Comparison of ENCODE assay signal across 1 cellular context in the genomic region with DNA sequence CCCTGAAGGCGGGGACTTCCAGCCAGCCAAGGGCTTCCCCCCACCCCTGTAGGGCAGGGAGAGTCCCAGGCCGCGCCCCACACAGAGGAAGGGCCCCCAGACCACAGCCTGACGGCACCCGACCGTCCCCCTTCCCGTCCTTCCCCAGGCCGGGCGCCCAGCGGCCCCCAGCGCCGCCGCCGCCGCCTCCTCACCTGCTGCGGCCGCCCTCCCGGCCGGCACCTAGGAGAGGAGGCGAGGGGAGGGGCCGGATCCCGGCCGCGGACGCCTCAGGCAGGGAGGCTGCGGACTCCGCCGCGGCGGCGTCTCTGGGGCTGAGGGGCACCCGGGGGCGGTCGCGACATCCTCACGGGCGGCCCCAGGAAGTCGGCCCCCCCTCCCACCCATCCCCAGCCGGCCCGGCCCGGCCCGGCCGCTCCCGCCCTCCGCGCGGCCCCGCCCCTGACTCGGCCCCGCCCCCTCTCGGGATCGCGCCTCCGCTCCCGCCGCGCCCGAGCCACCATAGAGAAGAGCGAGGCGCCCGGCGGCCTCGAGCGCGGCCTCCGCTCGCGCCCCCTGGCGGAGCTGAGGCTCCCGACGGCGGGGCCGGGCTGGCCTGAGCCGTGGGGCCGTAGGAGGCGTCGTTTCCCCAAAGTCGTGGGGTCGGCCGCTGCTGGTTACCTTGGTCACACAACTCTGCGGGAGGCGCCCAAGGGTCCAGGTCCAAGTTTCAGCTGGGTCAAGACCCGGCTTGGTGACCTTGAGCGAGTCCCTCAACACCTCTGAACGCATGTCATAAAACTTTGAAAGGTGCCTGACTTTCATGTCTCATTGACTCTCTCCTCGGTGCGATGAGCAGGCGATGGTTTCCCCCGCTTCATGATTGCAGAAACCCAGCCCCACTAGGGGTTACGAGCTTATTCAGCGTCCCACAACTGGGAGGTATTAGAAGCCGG.
TF ChIP-seq lines count a peak whose summit lies in the region.

No MANE protein-coding gene starts in this region.

TF ChIP-seq in GM12878, 131 proteins besides CTCF, POLR2A, EP300 and RAD21 (continues in another document):
- TF ChIP-seq, protein P1, sequence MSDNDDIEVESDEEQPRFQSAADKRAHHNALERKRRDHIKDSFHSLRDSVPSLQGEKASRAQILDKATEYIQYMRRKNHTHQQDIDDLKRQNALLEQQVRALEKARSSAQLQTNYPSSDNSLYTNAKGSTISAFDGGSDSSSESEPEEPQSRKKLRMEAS (IDR thresholded peaks at IDR 0.05; ENCODE audit: low read depth, low read length), result peak; percentile 68; the same call in 1 of the 2 replicates
- TF ChIP-seq DPF2 (IDR thresholded peaks at IDR 0.05), result peak; percentile 91
- peak in 1 of 2 experiments; percentile 48; a peak in 2 of 3 replicates for TF ChIP-seq EGR1 (IDR thresholded peaks at IDR 0.05; ENCODE audit: borderline replicate concordance in 1 of 2, low read depth in 2 of 2, low read length in 2 of 2)
- TF ChIP-seq, protein P2, sequence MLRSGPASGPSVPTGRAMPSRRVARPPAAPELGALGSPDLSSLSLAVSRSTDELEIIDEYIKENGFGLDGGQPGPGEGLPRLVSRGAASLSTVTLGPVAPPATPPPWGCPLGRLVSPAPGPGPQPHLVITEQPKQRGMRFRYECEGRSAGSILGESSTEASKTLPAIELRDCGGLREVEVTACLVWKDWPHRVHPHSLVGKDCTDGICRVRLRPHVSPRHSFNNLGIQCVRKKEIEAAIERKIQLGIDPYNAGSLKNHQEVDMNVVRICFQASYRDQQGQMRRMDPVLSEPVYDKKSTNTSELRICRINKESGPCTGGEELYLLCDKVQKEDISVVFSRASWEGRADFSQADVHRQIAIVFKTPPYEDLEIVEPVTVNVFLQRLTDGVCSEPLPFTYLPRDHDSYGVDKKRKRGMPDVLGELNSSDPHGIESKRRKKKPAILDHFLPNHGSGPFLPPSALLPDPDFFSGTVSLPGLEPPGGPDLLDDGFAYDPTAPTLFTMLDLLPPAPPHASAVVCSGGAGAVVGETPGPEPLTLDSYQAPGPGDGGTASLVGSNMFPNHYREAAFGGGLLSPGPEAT (IDR thresholded peaks at IDR 0.05; ENCODE audit: low read depth), result 0 out of 2 replicates have a peak, but pooled peaks have one; percentile 8
- TF ChIP-seq, protein P3, sequence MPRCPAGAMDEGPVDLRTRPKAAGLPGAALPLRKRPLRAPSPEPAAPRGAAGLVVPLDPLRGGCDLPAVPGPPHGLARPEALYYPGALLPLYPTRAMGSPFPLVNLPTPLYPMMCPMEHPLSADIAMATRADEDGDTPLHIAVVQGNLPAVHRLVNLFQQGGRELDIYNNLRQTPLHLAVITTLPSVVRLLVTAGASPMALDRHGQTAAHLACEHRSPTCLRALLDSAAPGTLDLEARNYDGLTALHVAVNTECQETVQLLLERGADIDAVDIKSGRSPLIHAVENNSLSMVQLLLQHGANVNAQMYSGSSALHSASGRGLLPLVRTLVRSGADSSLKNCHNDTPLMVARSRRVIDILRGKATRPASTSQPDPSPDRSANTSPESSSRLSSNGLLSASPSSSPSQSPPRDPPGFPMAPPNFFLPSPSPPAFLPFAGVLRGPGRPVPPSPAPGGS (IDR thresholded peaks at IDR 0.05; ENCODE audit: borderline replicate concordance, insufficient read depth, low read depth, low read length, poor library complexity, severe bottlenecking), result peak; percentile 88
- TF ChIP-seq WRNIP1 (IDR thresholded peaks at IDR 0.05; ENCODE audit: borderline replicate concordance, low read depth, low read length), result no peak
- TF ChIP-seq, protein P4, sequence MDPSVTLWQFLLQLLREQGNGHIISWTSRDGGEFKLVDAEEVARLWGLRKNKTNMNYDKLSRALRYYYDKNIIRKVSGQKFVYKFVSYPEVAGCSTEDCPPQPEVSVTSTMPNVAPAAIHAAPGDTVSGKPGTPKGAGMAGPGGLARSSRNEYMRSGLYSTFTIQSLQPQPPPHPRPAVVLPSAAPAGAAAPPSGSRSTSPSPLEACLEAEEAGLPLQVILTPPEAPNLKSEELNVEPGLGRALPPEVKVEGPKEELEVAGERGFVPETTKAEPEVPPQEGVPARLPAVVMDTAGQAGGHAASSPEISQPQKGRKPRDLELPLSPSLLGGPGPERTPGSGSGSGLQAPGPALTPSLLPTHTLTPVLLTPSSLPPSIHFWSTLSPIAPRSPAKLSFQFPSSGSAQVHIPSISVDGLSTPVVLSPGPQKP (IDR thresholded peaks at IDR 0.05; ENCODE audit: low read depth, low read length), result 0 out of 2 replicates have a peak, but pooled peaks have one; percentile 40
- peak; percentile 83 for TF ChIP-seq ZNF207 (IDR thresholded peaks at IDR 0.05; ENCODE audit: borderline replicate concordance)
- TF ChIP-seq NR2F1 (conservative IDR thresholded peaks at IDR 0.05), result peak; percentile 44
- TF ChIP-seq RCOR1 (conservative IDR thresholded peaks at IDR 0.05; ENCODE audit: low read depth, low read length), result 0 out of 2 replicates have a peak, but pooled peaks have one; percentile 20
- no peak for TF ChIP-seq NFYA (IDR thresholded peaks at IDR 0.05; ENCODE audit: borderline replicate concordance, low read depth, low read length)
- TF ChIP-seq BHLHE40 (IDR thresholded peaks at IDR 0.05; ENCODE audit: borderline replicate concordance in 1 of 2, low read depth in 2 of 2, low read length in 1 of 2), result peak; percentile 79 to 95
- no peak for TF ChIP-seq SPI1 (IDR thresholded peaks at IDR 0.05; ENCODE audit: borderline replicate concordance, insufficient read depth, low read depth, low read length)
- TF ChIP-seq MEF2A (IDR thresholded peaks at IDR 0.05; ENCODE audit: insufficient read depth, low read depth, low read length), result peak; percentile 66
- peak; percentile 35; the same call in 1 of the 2 replicates for TF ChIP-seq BCL11A (IDR thresholded peaks at IDR 0.05; ENCODE audit: low read depth, low read length)
- no peak for TF ChIP-seq CHD4 (IDR thresholded peaks at IDR 0.05)
- TF ChIP-seq, protein P5, sequence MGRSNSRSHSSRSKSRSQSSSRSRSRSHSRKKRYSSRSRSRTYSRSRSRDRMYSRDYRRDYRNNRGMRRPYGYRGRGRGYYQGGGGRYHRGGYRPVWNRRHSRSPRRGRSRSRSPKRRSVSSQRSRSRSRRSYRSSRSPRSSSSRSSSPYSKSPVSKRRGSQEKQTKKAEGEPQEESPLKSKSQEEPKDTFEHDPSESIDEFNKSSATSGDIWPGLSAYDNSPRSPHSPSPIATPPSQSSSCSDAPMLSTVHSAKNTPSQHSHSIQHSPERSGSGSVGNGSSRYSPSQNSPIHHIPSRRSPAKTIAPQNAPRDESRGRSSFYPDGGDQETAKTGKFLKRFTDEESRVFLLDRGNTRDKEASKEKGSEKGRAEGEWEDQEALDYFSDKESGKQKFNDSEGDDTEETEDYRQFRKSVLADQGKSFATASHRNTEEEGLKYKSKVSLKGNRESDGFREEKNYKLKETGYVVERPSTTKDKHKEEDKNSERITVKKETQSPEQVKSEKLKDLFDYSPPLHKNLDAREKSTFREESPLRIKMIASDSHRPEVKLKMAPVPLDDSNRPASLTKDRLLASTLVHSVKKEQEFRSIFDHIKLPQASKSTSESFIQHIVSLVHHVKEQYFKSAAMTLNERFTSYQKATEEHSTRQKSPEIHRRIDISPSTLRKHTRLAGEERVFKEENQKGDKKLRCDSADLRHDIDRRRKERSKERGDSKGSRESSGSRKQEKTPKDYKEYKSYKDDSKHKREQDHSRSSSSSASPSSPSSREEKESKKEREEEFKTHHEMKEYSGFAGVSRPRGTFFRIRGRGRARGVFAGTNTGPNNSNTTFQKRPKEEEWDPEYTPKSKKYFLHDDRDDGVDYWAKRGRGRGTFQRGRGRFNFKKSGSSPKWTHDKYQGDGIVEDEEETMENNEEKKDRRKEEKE (IDR thresholded peaks at IDR 0.05), result 0 out of 2 replicates have a peak, but pooled peaks have one; percentile 52
- TF ChIP-seq, protein P6, sequence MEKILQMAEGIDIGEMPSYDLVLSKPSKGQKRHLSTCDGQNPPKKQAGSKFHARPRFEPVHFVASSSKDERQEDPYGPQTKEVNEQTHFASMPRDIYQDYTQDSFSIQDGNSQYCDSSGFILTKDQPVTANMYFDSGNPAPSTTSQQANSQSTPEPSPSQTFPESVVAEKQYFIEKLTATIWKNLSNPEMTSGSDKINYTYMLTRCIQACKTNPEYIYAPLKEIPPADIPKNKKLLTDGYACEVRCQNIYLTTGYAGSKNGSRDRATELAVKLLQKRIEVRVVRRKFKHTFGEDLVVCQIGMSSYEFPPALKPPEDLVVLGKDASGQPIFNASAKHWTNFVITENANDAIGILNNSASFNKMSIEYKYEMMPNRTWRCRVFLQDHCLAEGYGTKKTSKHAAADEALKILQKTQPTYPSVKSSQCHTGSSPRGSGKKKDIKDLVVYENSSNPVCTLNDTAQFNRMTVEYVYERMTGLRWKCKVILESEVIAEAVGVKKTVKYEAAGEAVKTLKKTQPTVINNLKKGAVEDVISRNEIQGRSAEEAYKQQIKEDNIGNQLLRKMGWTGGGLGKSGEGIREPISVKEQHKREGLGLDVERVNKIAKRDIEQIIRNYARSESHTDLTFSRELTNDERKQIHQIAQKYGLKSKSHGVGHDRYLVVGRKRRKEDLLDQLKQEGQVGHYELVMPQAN (conservative IDR thresholded peaks at IDR 0.05), result peak; percentile 34; the same call in 1 of the 2 replicates
- TF ChIP-seq, protein P7, sequence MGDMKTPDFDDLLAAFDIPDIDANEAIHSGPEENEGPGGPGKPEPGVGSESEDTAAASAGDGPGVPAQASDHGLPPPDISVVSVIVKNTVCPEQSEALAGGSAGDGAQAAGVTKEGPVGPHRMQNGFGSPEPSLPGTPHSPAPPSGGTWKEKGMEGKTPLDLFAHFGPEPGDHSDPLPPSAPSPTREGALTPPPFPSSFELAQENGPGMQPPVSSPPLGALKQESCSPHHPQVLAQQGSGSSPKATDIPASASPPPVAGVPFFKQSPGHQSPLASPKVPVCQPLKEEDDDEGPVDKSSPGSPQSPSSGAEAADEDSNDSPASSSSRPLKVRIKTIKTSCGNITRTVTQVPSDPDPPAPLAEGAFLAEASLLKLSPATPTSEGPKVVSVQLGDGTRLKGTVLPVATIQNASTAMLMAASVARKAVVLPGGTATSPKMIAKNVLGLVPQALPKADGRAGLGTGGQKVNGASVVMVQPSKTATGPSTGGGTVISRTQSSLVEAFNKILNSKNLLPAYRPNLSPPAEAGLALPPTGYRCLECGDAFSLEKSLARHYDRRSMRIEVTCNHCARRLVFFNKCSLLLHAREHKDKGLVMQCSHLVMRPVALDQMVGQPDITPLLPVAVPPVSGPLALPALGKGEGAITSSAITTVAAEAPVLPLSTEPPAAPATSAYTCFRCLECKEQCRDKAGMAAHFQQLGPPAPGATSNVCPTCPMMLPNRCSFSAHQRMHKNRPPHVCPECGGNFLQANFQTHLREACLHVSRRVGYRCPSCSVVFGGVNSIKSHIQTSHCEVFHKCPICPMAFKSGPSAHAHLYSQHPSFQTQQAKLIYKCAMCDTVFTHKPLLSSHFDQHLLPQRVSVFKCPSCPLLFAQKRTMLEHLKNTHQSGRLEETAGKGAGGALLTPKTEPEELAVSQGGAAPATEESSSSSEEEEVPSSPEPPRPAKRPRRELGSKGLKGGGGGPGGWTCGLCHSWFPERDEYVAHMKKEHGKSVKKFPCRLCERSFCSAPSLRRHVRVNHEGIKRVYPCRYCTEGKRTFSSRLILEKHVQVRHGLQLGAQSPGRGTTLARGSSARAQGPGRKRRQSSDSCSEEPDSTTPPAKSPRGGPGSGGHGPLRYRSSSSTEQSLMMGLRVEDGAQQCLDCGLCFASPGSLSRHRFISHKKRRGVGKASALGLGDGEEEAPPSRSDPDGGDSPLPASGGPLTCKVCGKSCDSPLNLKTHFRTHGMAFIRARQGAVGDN (IDR thresholded peaks at IDR 0.05), result peak; percentile 69
- TF ChIP-seq ZNF384 (IDR thresholded peaks at IDR 0.05; ENCODE audit: borderline replicate concordance, low read depth, low read length), result no peak
- TF ChIP-seq, protein P8, sequence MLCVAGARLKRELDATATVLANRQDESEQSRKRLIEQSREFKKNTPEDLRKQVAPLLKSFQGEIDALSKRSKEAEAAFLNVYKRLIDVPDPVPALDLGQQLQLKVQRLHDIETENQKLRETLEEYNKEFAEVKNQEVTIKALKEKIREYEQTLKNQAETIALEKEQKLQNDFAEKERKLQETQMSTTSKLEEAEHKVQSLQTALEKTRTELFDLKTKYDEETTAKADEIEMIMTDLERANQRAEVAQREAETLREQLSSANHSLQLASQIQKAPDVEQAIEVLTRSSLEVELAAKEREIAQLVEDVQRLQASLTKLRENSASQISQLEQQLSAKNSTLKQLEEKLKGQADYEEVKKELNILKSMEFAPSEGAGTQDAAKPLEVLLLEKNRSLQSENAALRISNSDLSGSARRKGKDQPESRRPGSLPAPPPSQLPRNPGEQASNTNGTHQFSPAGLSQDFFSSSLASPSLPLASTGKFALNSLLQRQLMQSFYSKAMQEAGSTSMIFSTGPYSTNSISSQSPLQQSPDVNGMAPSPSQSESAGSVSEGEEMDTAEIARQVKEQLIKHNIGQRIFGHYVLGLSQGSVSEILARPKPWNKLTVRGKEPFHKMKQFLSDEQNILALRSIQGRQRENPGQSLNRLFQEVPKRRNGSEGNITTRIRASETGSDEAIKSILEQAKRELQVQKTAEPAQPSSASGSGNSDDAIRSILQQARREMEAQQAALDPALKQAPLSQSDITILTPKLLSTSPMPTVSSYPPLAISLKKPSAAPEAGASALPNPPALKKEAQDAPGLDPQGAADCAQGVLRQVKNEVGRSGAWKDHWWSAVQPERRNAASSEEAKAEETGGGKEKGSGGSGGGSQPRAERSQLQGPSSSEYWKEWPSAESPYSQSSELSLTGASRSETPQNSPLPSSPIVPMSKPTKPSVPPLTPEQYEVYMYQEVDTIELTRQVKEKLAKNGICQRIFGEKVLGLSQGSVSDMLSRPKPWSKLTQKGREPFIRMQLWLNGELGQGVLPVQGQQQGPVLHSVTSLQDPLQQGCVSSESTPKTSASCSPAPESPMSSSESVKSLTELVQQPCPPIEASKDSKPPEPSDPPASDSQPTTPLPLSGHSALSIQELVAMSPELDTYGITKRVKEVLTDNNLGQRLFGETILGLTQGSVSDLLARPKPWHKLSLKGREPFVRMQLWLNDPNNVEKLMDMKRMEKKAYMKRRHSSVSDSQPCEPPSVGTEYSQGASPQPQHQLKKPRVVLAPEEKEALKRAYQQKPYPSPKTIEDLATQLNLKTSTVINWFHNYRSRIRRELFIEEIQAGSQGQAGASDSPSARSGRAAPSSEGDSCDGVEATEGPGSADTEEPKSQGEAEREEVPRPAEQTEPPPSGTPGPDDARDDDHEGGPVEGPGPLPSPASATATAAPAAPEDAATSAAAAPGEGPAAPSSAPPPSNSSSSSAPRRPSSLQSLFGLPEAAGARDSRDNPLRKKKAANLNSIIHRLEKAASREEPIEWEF (IDR thresholded peaks at IDR 0.05; ENCODE audit: insufficient replicate concordance, low read depth, low read length), result no peak
- TF ChIP-seq, protein P9, sequence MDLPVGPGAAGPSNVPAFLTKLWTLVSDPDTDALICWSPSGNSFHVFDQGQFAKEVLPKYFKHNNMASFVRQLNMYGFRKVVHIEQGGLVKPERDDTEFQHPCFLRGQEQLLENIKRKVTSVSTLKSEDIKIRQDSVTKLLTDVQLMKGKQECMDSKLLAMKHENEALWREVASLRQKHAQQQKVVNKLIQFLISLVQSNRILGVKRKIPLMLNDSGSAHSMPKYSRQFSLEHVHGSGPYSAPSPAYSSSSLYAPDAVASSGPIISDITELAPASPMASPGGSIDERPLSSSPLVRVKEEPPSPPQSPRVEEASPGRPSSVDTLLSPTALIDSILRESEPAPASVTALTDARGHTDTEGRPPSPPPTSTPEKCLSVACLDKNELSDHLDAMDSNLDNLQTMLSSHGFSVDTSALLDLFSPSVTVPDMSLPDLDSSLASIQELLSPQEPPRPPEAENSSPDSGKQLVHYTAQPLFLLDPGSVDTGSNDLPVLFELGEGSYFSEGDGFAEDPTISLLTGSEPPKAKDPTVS (IDR thresholded peaks at IDR 0.05; ENCODE audit: low read depth, low read length), result no peak
- TF ChIP-seq CREM (IDR thresholded peaks at IDR 0.05; ENCODE audit: low read depth), result peak; percentile 72
- peak; percentile 77 for TF ChIP-seq NBN (IDR thresholded peaks at IDR 0.05)
- peak; percentile 88 for TF ChIP-seq GATAD2B (conservative IDR thresholded peaks at IDR 0.05; ENCODE audit: low read depth)
- TF ChIP-seq TBL1XR1 (IDR thresholded peaks at IDR 0.05; ENCODE audit: low read depth, low read length), result peak; percentile 61
